In genomic region chr5:10400834-10401233, GRCh38 we compare ENCODE assay signal across 14 cellular contexts. TPM values are rescaled to one million over a fixed set of nuclear protein-coding genes. Genes with fewer than 3 reads are reported as not detected.
DNase-seq lines count a peak whose midpoint lies in the region; ATAC-seq, FAIRE-seq and TF ChIP-seq lines count a peak whose summit lies in the region.
"Had no signal": no experiment of that assay in that cellular context is flagged by ENCODE, and none has a peak within 500 bp of the region (broad histone marks: within the 10 kb centered on the region; RNA-seq: fewer than 3 reads in every experiment).

No MANE protein-coding gene starts in this region.

- H2AFZ ChIP-seq in K562 (ENCODE audit: low read depth, low read length) = no peak overlapping the region

- no peaks in the 10 kb centered on the region for H3K4me1 ChIP-seq in K562 (replicated peaks in 1 of 2; ENCODE audit: control insufficient read depth in 2 of 2, insufficient read depth in 2 of 2, low read length in 2 of 2)

- TF ChIP-seq CTCF in K562 (IDR thresholded peaks at IDR 0.05 in 2 of 3, conservative IDR thresholded peaks at IDR 0.05 in 1 of 3; ENCODE audit: insufficient read depth in 2 of 3, low read depth in 1 of 3, low read length in 3 of 3) = no peak

- ATAC-seq in GM18907 (IDR thresholded peaks at IDR 0.05; ENCODE audit: unreplicated experiment) = peak; percentile 31
- no peak for ATAC-seq in K562
- peak; percentile 65 to 68 for ATAC-seq in left cardiac atrium
- ATAC-seq: stimulated activated memory B cell treated with anti-CD40 and anti-IgM and Interleukin-4, amounts not matched to agents 10 μg/mL and 1 μg/mL and 100 μg/mL, for 72 hours had no signal

- H3K4me3 ChIP-seq in K562 = no peak overlapping the region
- H3K4me3 ChIP-seq: lower lobe of right lung had no signal

- FAIRE-seq in K562 (lab: Jason Lieb, UNC) (no peak), H54 (lab: Jason Lieb, UNC) (no peak)

- CTCF ChIA-PET in K562 (lab: Yijun Ruan, JAX; ENCODE audit: low intra/inter-chr PET ratio) = interaction anchor here (0.6 kb wide), 1 partner anchor 134 kb away, joined by 3 read pairs; no protein-coding TSS in a partner anchor

- intact Hi-C loops in K562 (cut with micrococcal nuclease) (no loop called here), left cardiac atrium (cut with DNase I) (no loop called here)

- TF ChIP-seq POLR2A in K562 (conservative IDR thresholded peaks at IDR 0.05) = no peak
- no peak for TF ChIP-seq POLR2A in H54 (IDR thresholded peaks at IDR 0.05; ENCODE audit: low read depth, low read length)

- no peak for TF ChIP-seq RAD21 in K562 (CRISPR knock-in tag; conservative IDR thresholded peaks at IDR 0.05 in 1 of 2, IDR thresholded peaks at IDR 0.05 in 1 of 2)

- no peaks in the 10 kb centered on the region for H4K20me1 ChIP-seq in K562 (replicated peaks; ENCODE audit: control insufficient read depth, insufficient read depth, low read length)

- 86% methylated on average over 4 of the region's 4 CpGs for WGBS in K562 (ENCODE audit: insufficient coverage, low coverage, missing lambda C conversion rate)

- H3K27me3 ChIP-seq in K562 (ENCODE audit: control insufficient read depth in 2 of 2, insufficient read depth in 2 of 2, low read length in 2 of 2) = no peaks in the 10 kb centered on the region

- H3K27ac ChIP-seq in K562 (ENCODE audit: extremely low read depth, low read depth, low read length) = no peak overlapping the region
- peak overlapping the region; percentile 86 for H3K27ac ChIP-seq in temporal lobe (ENCODE audit: low read depth, low read length)
- H3K27ac ChIP-seq: lower lobe of right lung had no signal

- TF ChIP-seq EP300 in K562 (IDR thresholded peaks at IDR 0.05; ENCODE audit: low read length) = no peak

- DNase-seq in K562 (ENCODE audit: extremely low read depth in 1 of 4, low spot score in 3 of 4) = no peak
- no peak for DNase-seq in left cardiac atrium
- no peak for DNase-seq in HPDE6-E6E7 (ENCODE audit: extremely low spot score)
- no peak for DNase-seq in stimulated activated CD4-positive, alpha-beta T cell treated with anti-CD3 and anti-CD28 coated beads, Interleukin-4, amount 100 ng/mL, for 1 hour
- DNase-seq in H54 (ENCODE audit: insufficient read length, low spot score) = no peak
- DNase-seq: activated naive CD4-positive, alpha-beta T cell treated with anti-CD3 and anti-CD28 coated beads, Interleukin-2, amount 50 U/mL, for 16 hours; GOT3; lower lobe of right lung; NCI-H1092 treated with DMSO at 0.1 percent for 48 hours; NCI-H69; occipital lobe had no signal

- no peak overlapping the region for H3K9ac ChIP-seq in K562 (ENCODE audit: insufficient read depth in 1 of 2, low read depth in 2 of 2, low read length in 2 of 2)

- BruUV-seq in K562 (replicated peaks; lab: Mats Ljungman, UMichigan) = TSS peak; percentile 1

- no peaks in the 10 kb centered on the region for H3K9me3 ChIP-seq in K562 (replicated peaks; ENCODE audit: control insufficient read depth, insufficient read depth, low read depth, low read length)
- H3K9me3 ChIP-seq: lower lobe of right lung had no signal

- H3K4me2 ChIP-seq in K562 (ENCODE audit: insufficient read depth, low read length) = no peak overlapping the region

- peaks cover 95% of the 10 kb centered on the region for H3K36me3 ChIP-seq in K562 (ENCODE audit: control insufficient read depth, insufficient read depth, low read length)

- H3K9me1 ChIP-seq in K562 (ENCODE audit: control insufficient read depth, insufficient read depth, low read length) = no peaks in the 10 kb centered on the region

- in situ Hi-C loops in K562 (cut with MboI) = no loop called here

- H3K79me2 ChIP-seq in K562 (ENCODE audit: control insufficient read depth, insufficient read depth, low read length) = peaks cover 25% of the 10 kb centered on the region

- POLR2A ChIA-PET in K562 (lab: Yijun Ruan, JAX) = no interaction called here

TF ChIP-seq in K562, 482 proteins besides CTCF, POLR2A, EP300 and RAD21:
- TF ChIP-seq CEBPB (tag; IDR thresholded peaks at IDR 0.05) = 0 out of 2 replicates have a peak, but pooled peaks have one; percentile 48
- TF ChIP-seq CEBPG (CRISPR knock-in tag; IDR thresholded peaks at IDR 0.05) = no peak
- TF ChIP-seq CEBPG (tag; conservative IDR thresholded peaks at IDR 0.05 in 1 of 2, IDR thresholded peaks at IDR 0.05 in 1 of 2) = peak; percentile 40 to 46; a peak in 3 of 4 replicates
- no peak for TF ChIP-seq NCOA1 (IDR thresholded peaks at IDR 0.05; ENCODE audit: low read depth)
- TF ChIP-seq SMAD2 (IDR thresholded peaks at IDR 0.05; ENCODE audit: low read depth, low read length) = no peak
- TF ChIP-seq FOXP1 (CRISPR knock-in tag; IDR thresholded peaks at IDR 0.05) = no peak
- TF ChIP-seq NUFIP1 (IDR thresholded peaks at IDR 0.05; ENCODE audit: partially characterized antibody) = no peak
- TF ChIP-seq ZNF384 (IDR thresholded peaks at IDR 0.05; ENCODE audit: low read depth, low read length) = no peak
- TF ChIP-seq HMG20B (CRISPR knock-in tag; IDR thresholded peaks at IDR 0.05) = no peak
- no peak for TF ChIP-seq ZNF274 (IDR thresholded peaks at IDR 0.05; ENCODE audit: borderline replicate concordance, low read depth, low read length)

RNA-seq across cellular contexts. Expression of gene ROPN1L, which starts 40.8 kb away (rescaled TPM):
- 0.92 and 1.7 TPM in 2 replicates for total RNA-seq in K562 (2011; cell fraction: chromatin; rRNA removed; ENCODE audit: low replicate concordance)
- total RNA-seq in K562 (2011; cell fraction: nucleolus; rRNA removed) = 1.4 and 2.0 TPM in 2 replicates
- total RNA-seq in K562 (2011; cell fraction: nucleoplasm; rRNA removed) = 1.3 and 1.9 TPM in 2 replicates
- 0.73 TPM in 1 of 2 replicates, not detected in the other for total RNA-seq in K562 (2014; rRNA removed)
- 0.19 TPM in 1 of 2 replicates, not detected in the other for total RNA-seq in K562 (2014; rRNA removed; fragmentation: Illumina TruSeq; extraction: Trizol)
- 0.23 TPM in 1 of 2 replicates, not detected in the other for total RNA-seq in K562 (2015; rRNA removed; fragmentation: Illumina TruSeq; extraction: Trizol)
- total RNA-seq in K562 (2021) = 0.31 and 0.36 TPM in 2 replicates
- 0.32 and 0.85 TPM in 2 replicates for polyA plus RNA-seq in K562 (2011; rRNA removed)
- 0.41 and 1.2 TPM in 2 replicates for polyA plus RNA-seq in K562 (2011; cell fraction: cytosol; rRNA removed)
- 0.55 and 1.6 TPM in 2 replicates for polyA plus RNA-seq in K562 (2011; cell fraction: nucleus; rRNA removed)
- 0.40 and 2.4 TPM in 2 replicates for polyA plus RNA-seq in K562 (2012)
- 0.21 and 0.30 TPM in 2 replicates for polyA plus RNA-seq in K562 (2014; fragmentation: Illumina TruSeq; extraction: Trizol)
- polyA plus RNA-seq in K562 (2014; fragmentation: Nextera tagmentation; extraction: Ambion mirVana) = under 1 TPM; 0.04 to 0.13 TPM
- 0.28 and 0.84 TPM in 2 replicates for polyA plus RNA-seq in K562 (2014; rRNA removed)
- 0.35 TPM in 1 of 2 replicates, not detected in the other for polyA minus RNA-seq in K562 (2011; rRNA and poly(A)+ RNA removed)
- polyA minus RNA-seq in K562 (2011; cell fraction: cytosol; rRNA and poly(A)+ RNA removed) = 0.86 TPM in 1 of 2 replicates, not detected in the other
- 0.89 and 1.5 TPM in 2 replicates for polyA minus RNA-seq in K562 (2011; cell fraction: nucleus; rRNA and poly(A)+ RNA removed)
- total RNA-seq in left cardiac atrium = 1 to 10 TPM in 1 of 2 donors, under 1 TPM in 1; 0.31 to 1.0 TPM
- total RNA-seq in temporal lobe = 2.0 TPM

RNA-seq across cellular contexts. Expression of gene MARCHF6, which starts 47.3 kb away (rescaled TPM):
- 561 and 734 TPM in 2 replicates for total RNA-seq in K562 (2011; cell fraction: chromatin; rRNA removed; ENCODE audit: low replicate concordance)
- 300 and 404 TPM in 2 replicates for total RNA-seq in K562 (2011; cell fraction: nucleolus; rRNA removed)
- total RNA-seq in K562 (2011; cell fraction: nucleoplasm; rRNA removed) = 460 and 488 TPM in 2 replicates
- total RNA-seq in K562 (2014; rRNA removed) (68.1 and 82.1 TPM in 2 replicates), K562 (2014; rRNA removed; fragmentation: Illumina TruSeq; extraction: Trizol) (110 and 145 TPM in 2 replicates), K562 (2015; rRNA removed; fragmentation: Illumina TruSeq; extraction: Trizol) (73.8 and 74.1 TPM in 2 replicates), K562 (2021) (173 and 197 TPM in 2 replicates), left cardiac atrium (100 to 1,000 TPM; 140 to 160 TPM), temporal lobe (270 TPM)
- polyA plus RNA-seq in K562 (2011; rRNA removed) (363 and 456 TPM in 2 replicates), K562 (2014; fragmentation: Illumina TruSeq; extraction: Trizol) (97.2 and 107 TPM in 2 replicates), K562 (2014; fragmentation: Nextera tagmentation; extraction: Ambion mirVana) (100 to 1,000 TPM; 170 to 176 TPM), K562 (2014; rRNA removed) (113 and 116 TPM in 2 replicates)
- 108 and 266 TPM in 2 replicates for polyA plus RNA-seq in K562 (2011; cell fraction: cytosol; rRNA removed)
- polyA plus RNA-seq in K562 (2011; cell fraction: nucleus; rRNA removed) = 690 and 1,115 TPM in 2 replicates
- polyA plus RNA-seq in K562 (2012) = 113 TPM in 2 replicates
- 714 and 809 TPM in 2 replicates for polyA minus RNA-seq in K562 (2011; rRNA and poly(A)+ RNA removed)
- polyA minus RNA-seq in K562 (2011; cell fraction: cytosol; rRNA and poly(A)+ RNA removed) = 187 and 222 TPM in 2 replicates
- polyA minus RNA-seq in K562 (2011; cell fraction: nucleus; rRNA and poly(A)+ RNA removed) = 218 and 284 TPM in 2 replicates
